ENCODE assay signal across 1 cellular context in the genomic region with DNA sequence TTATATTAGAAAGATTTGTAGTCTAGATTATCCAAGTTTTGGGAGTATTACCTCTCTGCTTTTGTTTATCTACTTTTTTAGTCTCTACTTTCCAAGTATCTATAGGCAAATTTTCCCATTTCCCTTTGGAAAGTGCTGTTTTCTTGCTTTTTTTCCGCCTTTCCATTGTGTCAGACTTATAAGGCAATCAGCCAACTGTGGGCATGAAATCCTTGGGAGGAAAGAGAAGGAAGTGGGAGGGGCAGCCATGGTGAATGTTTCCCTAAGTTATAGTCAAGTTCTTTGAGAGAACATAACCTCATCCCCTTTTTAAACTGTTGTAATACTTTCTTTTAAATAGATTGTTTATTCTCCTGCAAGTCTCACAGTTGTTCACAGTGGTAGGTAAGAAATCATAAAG.
TF ChIP-seq lines count a peak whose summit lies in the region.

No MANE protein-coding gene starts in this region.

TF ChIP-seq in GM23338, 12 proteins besides CTCF, POLR2A, EP300 and RAD21:
- TF ChIP-seq, protein P1, sequence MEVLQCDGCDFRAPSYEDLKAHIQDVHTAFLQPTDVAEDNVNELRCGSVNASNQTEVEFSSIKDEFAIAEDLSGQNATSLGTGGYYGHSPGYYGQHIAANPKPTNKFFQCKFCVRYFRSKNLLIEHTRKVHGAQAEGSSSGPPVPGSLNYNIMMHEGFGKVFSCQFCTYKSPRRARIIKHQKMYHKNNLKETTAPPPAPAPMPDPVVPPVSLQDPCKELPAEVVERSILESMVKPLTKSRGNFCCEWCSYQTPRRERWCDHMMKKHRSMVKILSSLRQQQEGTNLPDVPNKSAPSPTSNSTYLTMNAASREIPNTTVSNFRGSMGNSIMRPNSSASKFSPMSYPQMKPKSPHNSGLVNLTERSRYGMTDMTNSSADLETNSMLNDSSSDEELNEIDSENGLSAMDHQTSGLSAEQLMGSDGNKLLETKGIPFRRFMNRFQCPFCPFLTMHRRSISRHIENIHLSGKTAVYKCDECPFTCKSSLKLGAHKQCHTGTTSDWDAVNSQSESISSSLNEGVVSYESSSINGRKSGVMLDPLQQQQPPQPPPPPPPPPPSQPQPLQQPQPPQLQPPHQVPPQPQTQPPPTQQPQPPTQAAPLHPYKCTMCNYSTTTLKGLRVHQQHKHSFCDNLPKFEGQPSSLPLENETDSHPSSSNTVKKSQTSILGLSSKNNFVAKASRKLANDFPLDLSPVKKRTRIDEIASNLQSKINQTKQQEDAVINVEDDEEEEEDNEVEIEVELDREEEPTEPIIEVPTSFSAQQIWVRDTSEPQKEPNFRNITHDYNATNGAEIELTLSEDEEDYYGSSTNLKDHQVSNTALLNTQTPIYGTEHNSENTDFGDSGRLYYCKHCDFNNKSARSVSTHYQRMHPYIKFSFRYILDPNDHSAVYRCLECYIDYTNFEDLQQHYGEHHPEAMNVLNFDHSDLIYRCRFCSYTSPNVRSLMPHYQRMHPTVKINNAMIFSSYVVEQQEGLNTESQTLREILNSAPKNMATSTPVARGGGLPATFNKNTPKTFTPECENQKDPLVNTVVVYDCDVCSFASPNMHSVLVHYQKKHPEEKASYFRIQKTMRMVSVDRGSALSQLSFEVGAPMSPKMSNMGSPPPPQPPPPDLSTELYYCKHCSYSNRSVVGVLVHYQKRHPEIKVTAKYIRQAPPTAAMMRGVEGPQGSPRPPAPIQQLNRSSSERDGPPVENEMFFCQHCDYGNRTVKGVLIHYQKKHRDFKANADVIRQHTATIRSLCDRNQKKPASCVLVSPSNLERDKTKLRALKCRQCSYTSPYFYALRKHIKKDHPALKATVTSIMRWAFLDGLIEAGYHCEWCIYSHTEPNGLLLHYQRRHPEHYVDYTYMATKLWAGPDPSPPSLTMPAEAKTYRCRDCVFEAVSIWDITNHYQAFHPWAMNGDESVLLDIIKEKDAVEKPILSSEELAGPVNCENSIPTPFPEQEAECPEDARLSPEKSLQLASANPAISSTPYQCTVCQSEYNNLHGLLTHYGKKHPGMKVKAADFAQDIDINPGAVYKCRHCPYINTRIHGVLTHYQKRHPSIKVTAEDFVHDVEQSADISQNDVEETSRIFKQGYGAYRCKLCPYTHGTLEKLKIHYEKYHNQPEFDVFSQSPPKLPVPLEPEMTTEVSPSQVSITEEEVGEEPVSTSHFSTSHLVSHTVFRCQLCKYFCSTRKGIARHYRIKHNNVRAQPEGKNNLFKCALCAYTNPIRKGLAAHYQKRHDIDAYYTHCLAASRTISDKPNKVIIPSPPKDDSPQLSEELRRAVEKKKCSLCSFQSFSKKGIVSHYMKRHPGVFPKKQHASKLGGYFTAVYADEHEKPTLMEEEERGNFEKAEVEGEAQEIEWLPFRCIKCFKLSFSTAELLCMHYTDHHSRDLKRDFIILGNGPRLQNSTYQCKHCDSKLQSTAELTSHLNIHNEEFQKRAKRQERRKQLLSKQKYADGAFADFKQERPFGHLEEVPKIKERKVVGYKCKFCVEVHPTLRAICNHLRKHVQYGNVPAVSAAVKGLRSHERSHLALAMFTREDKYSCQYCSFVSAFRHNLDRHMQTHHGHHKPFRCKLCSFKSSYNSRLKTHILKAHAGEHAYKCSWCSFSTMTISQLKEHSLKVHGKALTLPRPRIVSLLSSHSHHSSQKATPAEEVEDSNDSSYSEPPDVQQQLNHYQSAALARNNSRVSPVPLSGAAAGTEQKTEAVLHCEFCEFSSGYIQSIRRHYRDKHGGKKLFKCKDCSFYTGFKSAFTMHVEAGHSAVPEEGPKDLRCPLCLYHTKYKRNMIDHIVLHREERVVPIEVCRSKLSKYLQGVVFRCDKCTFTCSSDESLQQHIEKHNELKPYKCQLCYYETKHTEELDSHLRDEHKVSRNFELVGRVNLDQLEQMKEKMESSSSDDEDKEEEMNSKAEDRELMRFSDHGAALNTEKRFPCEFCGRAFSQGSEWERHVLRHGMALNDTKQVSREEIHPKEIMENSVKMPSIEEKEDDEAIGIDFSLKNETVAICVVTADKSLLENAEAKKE (CRISPR knock-in tag; IDR thresholded peaks at IDR 0.05), result no peak
- TF ChIP-seq POLR2AphosphoS5 (IDR thresholded peaks at IDR 0.05; ENCODE audit: low read depth), result no peak
- TF ChIP-seq NANOG (IDR thresholded peaks at IDR 0.05; ENCODE audit: borderline replicate concordance), result no peak
- TF ChIP-seq, protein P2, sequence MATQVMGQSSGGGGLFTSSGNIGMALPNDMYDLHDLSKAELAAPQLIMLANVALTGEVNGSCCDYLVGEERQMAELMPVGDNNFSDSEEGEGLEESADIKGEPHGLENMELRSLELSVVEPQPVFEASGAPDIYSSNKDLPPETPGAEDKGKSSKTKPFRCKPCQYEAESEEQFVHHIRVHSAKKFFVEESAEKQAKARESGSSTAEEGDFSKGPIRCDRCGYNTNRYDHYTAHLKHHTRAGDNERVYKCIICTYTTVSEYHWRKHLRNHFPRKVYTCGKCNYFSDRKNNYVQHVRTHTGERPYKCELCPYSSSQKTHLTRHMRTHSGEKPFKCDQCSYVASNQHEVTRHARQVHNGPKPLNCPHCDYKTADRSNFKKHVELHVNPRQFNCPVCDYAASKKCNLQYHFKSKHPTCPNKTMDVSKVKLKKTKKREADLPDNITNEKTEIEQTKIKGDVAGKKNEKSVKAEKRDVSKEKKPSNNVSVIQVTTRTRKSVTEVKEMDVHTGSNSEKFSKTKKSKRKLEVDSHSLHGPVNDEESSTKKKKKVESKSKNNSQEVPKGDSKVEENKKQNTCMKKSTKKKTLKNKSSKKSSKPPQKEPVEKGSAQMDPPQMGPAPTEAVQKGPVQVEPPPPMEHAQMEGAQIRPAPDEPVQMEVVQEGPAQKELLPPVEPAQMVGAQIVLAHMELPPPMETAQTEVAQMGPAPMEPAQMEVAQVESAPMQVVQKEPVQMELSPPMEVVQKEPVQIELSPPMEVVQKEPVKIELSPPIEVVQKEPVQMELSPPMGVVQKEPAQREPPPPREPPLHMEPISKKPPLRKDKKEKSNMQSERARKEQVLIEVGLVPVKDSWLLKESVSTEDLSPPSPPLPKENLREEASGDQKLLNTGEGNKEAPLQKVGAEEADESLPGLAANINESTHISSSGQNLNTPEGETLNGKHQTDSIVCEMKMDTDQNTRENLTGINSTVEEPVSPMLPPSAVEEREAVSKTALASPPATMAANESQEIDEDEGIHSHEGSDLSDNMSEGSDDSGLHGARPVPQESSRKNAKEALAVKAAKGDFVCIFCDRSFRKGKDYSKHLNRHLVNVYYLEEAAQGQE (IDR thresholded peaks at IDR 0.05; ENCODE audit: unreplicated experiment), result no peak
- TF ChIP-seq ZNF331 (CRISPR knock-in tag; IDR thresholded peaks at IDR 0.05; ENCODE audit: low read depth), result no peak
- TF ChIP-seq EZH2 (IDR thresholded peaks at IDR 0.05; ENCODE audit: low read depth, unreplicated experiment), result no peak
- TF ChIP-seq CREB1 (CRISPR knock-in tag; IDR thresholded peaks at IDR 0.05; ENCODE audit: low read depth), result no peak
- TF ChIP-seq JUNB (IDR thresholded peaks at IDR 0.05; ENCODE audit: unreplicated experiment), result no peak
- TF ChIP-seq STAT1 (IDR thresholded peaks at IDR 0.05; ENCODE audit: unreplicated experiment), result no peak
- no peak for TF ChIP-seq EZH2phosphoT487 (IDR thresholded peaks at IDR 0.05; ENCODE audit: unreplicated experiment)
- no peak for TF ChIP-seq ZNF114 (CRISPR knock-in tag; IDR thresholded peaks at IDR 0.05)
- TF ChIP-seq, protein P3, sequence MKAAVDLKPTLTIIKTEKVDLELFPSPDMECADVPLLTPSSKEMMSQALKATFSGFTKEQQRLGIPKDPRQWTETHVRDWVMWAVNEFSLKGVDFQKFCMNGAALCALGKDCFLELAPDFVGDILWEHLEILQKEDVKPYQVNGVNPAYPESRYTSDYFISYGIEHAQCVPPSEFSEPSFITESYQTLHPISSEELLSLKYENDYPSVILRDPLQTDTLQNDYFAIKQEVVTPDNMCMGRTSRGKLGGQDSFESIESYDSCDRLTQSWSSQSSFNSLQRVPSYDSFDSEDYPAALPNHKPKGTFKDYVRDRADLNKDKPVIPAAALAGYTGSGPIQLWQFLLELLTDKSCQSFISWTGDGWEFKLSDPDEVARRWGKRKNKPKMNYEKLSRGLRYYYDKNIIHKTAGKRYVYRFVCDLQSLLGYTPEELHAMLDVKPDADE (IDR thresholded peaks at IDR 0.05), result no peak
